ENCODE assay signal across 17 cellular contexts in genomic region chr7:41733063-41733398, GRCh38. TPM values are rescaled to one million over a fixed set of nuclear protein-coding genes. Genes with fewer than 3 reads are reported as not detected.
DNase-seq lines count a peak whose midpoint lies in the region; ATAC-seq, FAIRE-seq and TF ChIP-seq lines count a peak whose summit lies in the region.
"Had no signal": no experiment of that assay in that cellular context is flagged by ENCODE, and none has a peak within 500 bp of the region (broad histone marks: within the 10 kb centered on the region; RNA-seq: fewer than 3 reads in every experiment).

No MANE protein-coding gene starts in this region.

- H3K27me3 Mint-ChIP-seq in natural killer cell treated with Interleukin-12 subunit alpha and Interleukin-12 subunit beta and Interleukin-15 and Interleukin-18, amount 100 ng/mL, for 72 hours: peaks cover 9 to 30% of the 10 kb centered on the region in 2 donors
- H3K27me3 Mint-ChIP-seq in natural killer cell (ENCODE audit: low read depth in 2 of 2): peaks cover 9 to 14% of the 10 kb centered on the region in 2 donors

- peak overlapping the region; percentile 45 to 59 for H3K27ac Mint-ChIP-seq in natural killer cell treated with Interleukin-12 subunit alpha and Interleukin-12 subunit beta and Interleukin-15 and Interleukin-18, amount 100 ng/mL, for 72 hours
- H3K27ac Mint-ChIP-seq in natural killer cell: no peak overlapping the region

- H3K4me3 Mint-ChIP-seq in natural killer cell treated with Interleukin-12 subunit alpha and Interleukin-12 subunit beta and Interleukin-15 and Interleukin-18, amount 100 ng/mL, for 72 hours: peak overlapping the region; percentile 78
- no peak overlapping the region for H3K4me3 Mint-ChIP-seq in natural killer cell

- FAIRE-seq in RCC 7860 (lab: Jason Lieb, UNC): no peak
- FAIRE-seq: endometrium, G401.6 had no signal

- H3K9me3 Mint-ChIP-seq in natural killer cell treated with Interleukin-12 subunit alpha and Interleukin-12 subunit beta and Interleukin-15 and Interleukin-18, amount 100 ng/mL, for 72 hours: peaks cover 24% of the 10 kb centered on the region
- H3K9me3 Mint-ChIP-seq in natural killer cell: no peaks in the 10 kb centered on the region

- peaks cover 30 to 33% of the 10 kb centered on the region in 2 donors for H3K4me1 Mint-ChIP-seq in natural killer cell treated with Interleukin-12 subunit alpha and Interleukin-12 subunit beta and Interleukin-15 and Interleukin-18, amount 100 ng/mL, for 72 hours (ENCODE audit: low read depth in 2 of 2)
- H3K4me1 Mint-ChIP-seq in natural killer cell: peaks cover 0 to 6% of the 10 kb centered on the region in 2 donors

- H3K36me3 Mint-ChIP-seq in natural killer cell treated with Interleukin-12 subunit alpha and Interleukin-12 subunit beta and Interleukin-15 and Interleukin-18, amount 100 ng/mL, for 72 hours: peaks cover 24% of the 10 kb centered on the region
- H3K36me3 Mint-ChIP-seq in natural killer cell: no peaks in the 10 kb centered on the region

- intact Hi-C loops in natural killer cell (cut with micrococcal nuclease): no loop called here

- DNase-seq in natural killer cell treated with Interleukin-12 subunit alpha and Interleukin-12 subunit beta and Interleukin-15 and Interleukin-18, amount 100 ng/mL, for 72 hours (ENCODE audit: low spot score): no peak
- DNase-seq in natural killer cell: no peak
- DNase-seq in RCC 7860 (ENCODE audit: low spot score): peak; percentile 19
- DNase-seq in iris pigment epithelial cell (ENCODE audit: low read depth): peak; percentile 15
- no peak for DNase-seq in NCI-H774 (lab: John Stamatoyannopoulos, UW)
- no peak for DNase-seq in NCI-H510A (lab: John Stamatoyannopoulos, UW)
- no peak for DNase-seq in DMS79 (lab: John Stamatoyannopoulos, UW)
- DNase-seq: activated T-cell treated with anti-CD3 and anti-CD28 coated beads, Interleukin-2, amount 50 U/mL, for 48 hours; adrenal gland; midbrain; NCI-H1417; NCI-H345; SJCRH30 had no signal

- no peak for TF ChIP-seq CTCF in natural killer cell (IDR thresholded peaks at IDR 0.05)

- peak in 1 of 2 donors; percentile 24 for ATAC-seq in natural killer cell treated with Interleukin-12 subunit alpha and Interleukin-12 subunit beta and Interleukin-15 and Interleukin-18, amount 100 ng/mL, for 72 hours
- ATAC-seq in natural killer cell (no peak), GM21825 (IDR thresholded peaks at IDR 0.05; ENCODE audit: unreplicated experiment) (no peak)
- ATAC-seq: gastroesophageal sphincter had no signal

RNA-seq across cellular contexts. Expression of gene INHBA, which starts 30.1 kb away (rescaled TPM):
- 1 to 10 TPM; 1.1 to 1.2 TPM for total RNA-seq in natural killer cell treated with Interleukin-12 subunit alpha and Interleukin-12 subunit beta and Interleukin-15 and Interleukin-18, amount 100 ng/mL, for 72 hours
- total RNA-seq in natural killer cell: under 1 TPM in 1 of 3 donors, not detected in 2; 0.65 TPM

Comparison
In these comparisons a context has a peak if more than half of its experiments do, and no peak if none do; other contexts are left out.
1. H3K27ac Mint-ChIP-seq: peak in natural killer cell treated with Interleukin-12 subunit alpha and Interleukin-12 subunit beta and Interleukin-15 and Interleukin-18, amount 100 ng/mL, for 72 hours (2 of 2); none in natural killer cell (0 of 2).
2. DNase-seq: peak in RCC 7860 (single experiment) and iris pigment epithelial cell (single experiment); none in natural killer cell treated with Interleukin-12 subunit alpha and Interleukin-12 subunit beta and Interleukin-15 and Interleukin-18, amount 100 ng/mL, for 72 hours (single experiment), natural killer cell (single experiment), NCI-H774 (single experiment), NCI-H510A (single experiment) and DMS79 (single experiment).